ENCODE assay signal across 10 cellular contexts in genomic region chr2:24917086-24917485, GRCh38. TPM values are rescaled to one million over a fixed set of nuclear protein-coding genes. Genes with fewer than 3 reads are reported as not detected.
DNase-seq lines count a peak whose midpoint lies in the region; ATAC-seq and TF ChIP-seq lines count a peak whose summit lies in the region.
"Had no signal": no experiment of that assay in that cellular context is flagged by ENCODE, and none has a peak within 500 bp of the region (broad histone marks: within the 10 kb centered on the region; RNA-seq: fewer than 3 reads in every experiment).

No MANE protein-coding gene starts in this region.

- in situ Hi-C loops in brain microvascular endothelial cell (cut with HindIII; ENCODE audit: low pct_ligation_motif_present, low sequenced_read_pairs), result no loop called here

- CTCF ChIA-PET in activated CD8-positive, alpha-beta T cell treated with anti-CD3 and anti-CD28 coated beads for 36 hours (lab: Charles Lee), result interaction anchor here (1.1 to 1.2 kb wide), 2 partner anchors 46 to 279 kb away, joined by 3 read pairs; no protein-coding TSS in a partner anchor
- CTCF ChIA-PET in activated CD8-positive, alpha-beta T cell treated with anti-CD3 and anti-CD28 coated beads, Interleukin-2, amount 10 ng/mL, durations not matched to agents 7 days and 5 days (lab: Charles Lee), result no interaction called here
- CTCF ChIA-PET in Caco-2 (lab: Charles Lee), result no interaction called here

- H3K27me3 ChIP-seq in Karpas-422 (ENCODE audit: low read length) (no peaks in the 10 kb centered on the region), brain microvascular endothelial cell (replicated peaks) (no peaks in the 10 kb centered on the region), colonic mucosa (no peaks in the 10 kb centered on the region), Caco-2 (replicated peaks; ENCODE audit: control insufficient read depth, insufficient read depth, low read length) (no peaks in the 10 kb centered on the region)

- peaks cover 80% of the 10 kb centered on the region for H3K79me2 ChIP-seq in Karpas-422 (ENCODE audit: low read length)

- DNase-seq in activated CD8-positive, alpha-beta T cell treated with anti-CD3 and anti-CD28 coated beads for 36 hours, result peak; percentile 89
- DNase-seq in activated CD8-positive, alpha-beta T cell treated with anti-CD3 and anti-CD28 coated beads, Interleukin-2, amount 10 ng/mL, durations not matched to agents 7 days and 5 days, result no peak
- no peak for DNase-seq in Karpas-422
- DNase-seq in brain microvascular endothelial cell, result peak; percentile 39
- DNase-seq in stimulated activated naive CD8-positive, alpha-beta T cell treated with anti-CD3 and anti-CD28 coated beads, Interleukin-15, amount 100 ng/mL, for 72 hours, result peak; percentile 52 to 66
- DNase-seq in NCI-H1092 (lab: John Stamatoyannopoulos, UW), result no peak
- no peak for DNase-seq in colonic mucosa
- DNase-seq in Caco-2, result no peak
- DNase-seq: stimulated activated CD4-positive, alpha-beta T cell treated with anti-CD3 and anti-CD28 coated beads, Interleukin-4, amount 100 ng/mL, for 1 hour had no signal

- peaks cover 36% of the 10 kb centered on the region for H3K36me3 Mint-ChIP-seq in activated CD8-positive, alpha-beta T cell treated with anti-CD3 and anti-CD28 coated beads for 36 hours (ENCODE audit: low read depth)
- H3K36me3 Mint-ChIP-seq in activated CD8-positive, alpha-beta T cell treated with anti-CD3 and anti-CD28 coated beads, Interleukin-2, amount 10 ng/mL, durations not matched to agents 7 days and 5 days (ENCODE audit: low read depth), result peaks cover 42% of the 10 kb centered on the region
- peaks cover 24% of the 10 kb centered on the region for H3K36me3 Mint-ChIP-seq in Caco-2 (ENCODE audit: insufficient read depth, unreplicated experiment)

- TF ChIP-seq CTCF in activated CD8-positive, alpha-beta T cell treated with anti-CD3 and anti-CD28 coated beads for 36 hours (IDR thresholded peaks at IDR 0.05), result no peak
- TF ChIP-seq CTCF in brain microvascular endothelial cell (IDR thresholded peaks at IDR 0.05; ENCODE audit: low read depth, low read length, missing control alignments) (no peak), colonic mucosa (IDR thresholded peaks at IDR 0.05) (no peak), Caco-2 (IDR thresholded peaks at IDR 0.05; ENCODE audit: insufficient read depth in 1 of 2, low read depth in 1 of 2, low read length in 1 of 2, severe bottlenecking in 1 of 2, unreplicated experiment in 1 of 2) (no peak)

- intact Hi-C loops in activated CD8-positive, alpha-beta T cell treated with anti-CD3 and anti-CD28 coated beads for 36 hours (cut with micrococcal nuclease), result no loop called here
- intact Hi-C loops in colonic mucosa (cut with DNase I) (no loop called here), Caco-2 (cut with micrococcal nuclease; ENCODE audit: unreplicated experiment) (no loop called here)

- H3K4me3 ChIP-seq in Karpas-422 (ENCODE audit: low read length), result peak overlapping the region; percentile 95; the same call in 1 of the 2 replicates
- H3K4me3 ChIP-seq in brain microvascular endothelial cell (ENCODE audit: low read depth, low read length), result peak overlapping the region; percentile 5
- H3K4me3 ChIP-seq in colonic mucosa, result no peak overlapping the region
- no peak overlapping the region for H3K4me3 ChIP-seq in Caco-2 (ENCODE audit: low read depth, low read length)
- H3K4me3 ChIP-seq: GM23338 had no signal

- H3K9ac ChIP-seq in Karpas-422 (ENCODE audit: low read length) (peak overlapping the region; percentile 91; the same call in 1 of the 2 replicates), colonic mucosa (ENCODE audit: low read depth in 2 of 2, low read length in 2 of 2) (no peak overlapping the region)

- H3K4me2 ChIP-seq in Karpas-422 (ENCODE audit: low read depth, low read length, poor library complexity, severe bottlenecking), result peak overlapping the region; percentile 99
- H3K4me2 ChIP-seq: GM23338 had no signal

- H3K36me3 ChIP-seq in Karpas-422 (ENCODE audit: insufficient read depth, low read length) (peaks cover 21% of the 10 kb centered on the region), brain microvascular endothelial cell (replicated peaks) (no peaks in the 10 kb centered on the region), colonic mucosa (no peaks in the 10 kb centered on the region), Caco-2 (ENCODE audit: control insufficient read depth, insufficient read depth, low read length) (no peaks in the 10 kb centered on the region; the same call in 1 of the 2 replicates)

- no peak overlapping the region for H3K27ac Mint-ChIP-seq in activated CD8-positive, alpha-beta T cell treated with anti-CD3 and anti-CD28 coated beads for 36 hours
- no peak overlapping the region for H3K27ac Mint-ChIP-seq in activated CD8-positive, alpha-beta T cell treated with anti-CD3 and anti-CD28 coated beads, Interleukin-2, amount 10 ng/mL, durations not matched to agents 7 days and 5 days
- peak overlapping the region in 1 of 2 donors; percentile 20 for H3K27ac Mint-ChIP-seq in stimulated activated naive CD8-positive, alpha-beta T cell treated with anti-CD3 and anti-CD28 coated beads, Interleukin-15, amount 100 ng/mL, for 72 hours
- no peak overlapping the region for H3K27ac Mint-ChIP-seq in Caco-2 (ENCODE audit: unreplicated experiment)
- H3K27ac Mint-ChIP-seq: GM23338 had no signal

- H3K27ac ChIP-seq in Karpas-422 (ENCODE audit: low read length), result no peak overlapping the region
- no peak overlapping the region for H3K27ac ChIP-seq in brain microvascular endothelial cell
- no peak overlapping the region for H3K27ac ChIP-seq in colonic mucosa

- H3K4me1 Mint-ChIP-seq in activated CD8-positive, alpha-beta T cell treated with anti-CD3 and anti-CD28 coated beads for 36 hours (ENCODE audit: low read depth), result peaks cover 38% of the 10 kb centered on the region
- H3K4me1 Mint-ChIP-seq in activated CD8-positive, alpha-beta T cell treated with anti-CD3 and anti-CD28 coated beads, Interleukin-2, amount 10 ng/mL, durations not matched to agents 7 days and 5 days (ENCODE audit: low read depth), result peaks cover 40% of the 10 kb centered on the region
- peaks cover 73% of the 10 kb centered on the region for H3K4me1 Mint-ChIP-seq in stimulated activated naive CD8-positive, alpha-beta T cell treated with anti-CD3 and anti-CD28 coated beads, Interleukin-15, amount 100 ng/mL, for 72 hours
- peaks cover 25% of the 10 kb centered on the region for H3K4me1 Mint-ChIP-seq in Caco-2 (ENCODE audit: low read depth, unreplicated experiment)

- ATAC-seq in activated CD8-positive, alpha-beta T cell treated with anti-CD3 and anti-CD28 coated beads for 36 hours, result peak; percentile 67
- ATAC-seq in activated CD8-positive, alpha-beta T cell treated with anti-CD3 and anti-CD28 coated beads, Interleukin-2, amount 10 ng/mL, durations not matched to agents 7 days and 5 days, result no peak
- ATAC-seq in stimulated activated naive CD8-positive, alpha-beta T cell treated with anti-CD3 and anti-CD28 coated beads, Interleukin-15, amount 100 ng/mL, for 72 hours, result peak; percentile 64
- ATAC-seq: GM23338 had no signal

- H3K4me3 Mint-ChIP-seq in activated CD8-positive, alpha-beta T cell treated with anti-CD3 and anti-CD28 coated beads for 36 hours, result peak overlapping the region; percentile 89
- H3K4me3 Mint-ChIP-seq in activated CD8-positive, alpha-beta T cell treated with anti-CD3 and anti-CD28 coated beads, Interleukin-2, amount 10 ng/mL, durations not matched to agents 7 days and 5 days, result no peak overlapping the region
- peak overlapping the region; percentile 84 to 88 for H3K4me3 Mint-ChIP-seq in stimulated activated naive CD8-positive, alpha-beta T cell treated with anti-CD3 and anti-CD28 coated beads, Interleukin-15, amount 100 ng/mL, for 72 hours
- no peak overlapping the region for H3K4me3 Mint-ChIP-seq in Caco-2 (ENCODE audit: unreplicated experiment)

- peaks cover 36% of the 10 kb centered on the region for H3K4me1 ChIP-seq in Karpas-422 (ENCODE audit: low read length)
- H3K4me1 ChIP-seq in colonic mucosa, result peaks cover 20% of the 10 kb centered on the region
- H3K4me1 ChIP-seq in Caco-2, result peaks cover 6% of the 10 kb centered on the region; the same call in 1 of the 2 replicates

- POLR2A ChIA-PET in activated CD8-positive, alpha-beta T cell treated with anti-CD3 and anti-CD28 coated beads for 36 hours (lab: Charles Lee), result interaction anchor here (2.8 kb wide), 1 partner anchor 11 kb away, joined by 9 read pairs; no protein-coding TSS in a partner anchor
- POLR2A ChIA-PET in activated CD8-positive, alpha-beta T cell treated with anti-CD3 and anti-CD28 coated beads, Interleukin-2, amount 10 ng/mL, durations not matched to agents 7 days and 5 days (lab: Charles Lee), result no interaction called here
- POLR2A ChIA-PET in Caco-2 (lab: Charles Lee), result no interaction called here

- no peaks in the 10 kb centered on the region for H3K27me3 Mint-ChIP-seq in activated CD8-positive, alpha-beta T cell treated with anti-CD3 and anti-CD28 coated beads for 36 hours
- no peaks in the 10 kb centered on the region for H3K27me3 Mint-ChIP-seq in activated CD8-positive, alpha-beta T cell treated with anti-CD3 and anti-CD28 coated beads, Interleukin-2, amount 10 ng/mL, durations not matched to agents 7 days and 5 days (ENCODE audit: low read depth)
- no peaks in the 10 kb centered on the region for H3K27me3 Mint-ChIP-seq in stimulated activated naive CD8-positive, alpha-beta T cell treated with anti-CD3 and anti-CD28 coated beads, Interleukin-15, amount 100 ng/mL, for 72 hours
- no peaks in the 10 kb centered on the region for H3K27me3 Mint-ChIP-seq in Caco-2 (ENCODE audit: insufficient read depth, unreplicated experiment)

- H4K20me1 ChIP-seq in Karpas-422 (ENCODE audit: insufficient read depth, low read depth, low read length), result peaks cover 10% of the 10 kb centered on the region; the same call in 1 of the 2 replicates

- H3K9me3 ChIP-seq in Karpas-422 (ENCODE audit: low read length), result no peaks in the 10 kb centered on the region
- H3K9me3 ChIP-seq in colonic mucosa, result no peaks in the 10 kb centered on the region
- H3K9me3 ChIP-seq in Caco-2, result no peaks in the 10 kb centered on the region

- no TSS peak for BruUV-seq in Caco-2 (replicated peaks; lab: Mats Ljungman, UMichigan)

- H2AFZ ChIP-seq in Karpas-422 (ENCODE audit: low read length), result no peak overlapping the region
- H2AFZ ChIP-seq: GM23338 had no signal

- H3K9me2 ChIP-seq in Karpas-422 (replicated peaks; ENCODE audit: insufficient read depth, low read length), result no peaks in the 10 kb centered on the region

- H3K9me3 Mint-ChIP-seq in activated CD8-positive, alpha-beta T cell treated with anti-CD3 and anti-CD28 coated beads for 36 hours, result no peaks in the 10 kb centered on the region
- no peaks in the 10 kb centered on the region for H3K9me3 Mint-ChIP-seq in activated CD8-positive, alpha-beta T cell treated with anti-CD3 and anti-CD28 coated beads, Interleukin-2, amount 10 ng/mL, durations not matched to agents 7 days and 5 days (ENCODE audit: insufficient read depth)
- no peaks in the 10 kb centered on the region for H3K9me3 Mint-ChIP-seq in stimulated activated naive CD8-positive, alpha-beta T cell treated with anti-CD3 and anti-CD28 coated beads, Interleukin-15, amount 100 ng/mL, for 72 hours
- no peaks in the 10 kb centered on the region for H3K9me3 Mint-ChIP-seq in Caco-2 (ENCODE audit: unreplicated experiment)

RNA-seq across cellular contexts. Expression of gene ADCY3, which starts 3.0 kb away (rescaled TPM):
- total RNA-seq in activated CD8-positive, alpha-beta T cell treated with anti-CD3 and anti-CD28 coated beads for 36 hours, result 10 to 100 TPM; 46.3 to 47.9 TPM
- 10 to 100 TPM; 52.9 to 62.7 TPM for total RNA-seq in activated CD8-positive, alpha-beta T cell treated with anti-CD3 and anti-CD28 coated beads, Interleukin-2, amount 10 ng/mL, durations not matched to agents 7 days and 5 days
- total RNA-seq in Karpas-422 (2014; rRNA removed; shearing (Covaris generic); ENCODE audit: low replicate concordance), result 57.6 and 58.4 TPM in 2 replicates
- total RNA-seq in colonic mucosa (10 to 100 TPM; 25.2 to 33.7 TPM), Caco-2 (2022) (71.3 and 75.6 TPM in 2 replicates)

RNA-seq across cellular contexts. Expression of gene DNAJC27, which starts 54.7 kb away (rescaled TPM):
- total RNA-seq in activated CD8-positive, alpha-beta T cell treated with anti-CD3 and anti-CD28 coated beads for 36 hours, result 1 to 10 TPM; 5.2 to 6.6 TPM
- total RNA-seq in activated CD8-positive, alpha-beta T cell treated with anti-CD3 and anti-CD28 coated beads, Interleukin-2, amount 10 ng/mL, durations not matched to agents 7 days and 5 days, result 1 to 10 TPM; 6.5 to 8.0 TPM
- 6.3 and 6.7 TPM in 2 replicates for total RNA-seq in Karpas-422 (2014; rRNA removed; shearing (Covaris generic); ENCODE audit: low replicate concordance)
- total RNA-seq in colonic mucosa (1 to 10 TPM; 3.4 to 3.9 TPM), Caco-2 (2022) (5.1 and 6.1 TPM in 2 replicates)

Comparison
In these comparisons a context has a peak if more than half of its experiments do, and no peak if none do; other contexts are left out.
1. DNase-seq: peak in activated CD8-positive, alpha-beta T cell treated with anti-CD3 and anti-CD28 coated beads for 36 hours (single experiment), brain microvascular endothelial cell (single experiment) and stimulated activated naive CD8-positive, alpha-beta T cell treated with anti-CD3 and anti-CD28 coated beads, Interleukin-15, amount 100 ng/mL, for 72 hours (2 of 2); none in activated CD8-positive, alpha-beta T cell treated with anti-CD3 and anti-CD28 coated beads, Interleukin-2, amount 10 ng/mL, durations not matched to agents 7 days and 5 days (single experiment), Karpas-422 (single experiment), NCI-H1092 (single experiment), colonic mucosa (single experiment) and Caco-2 (0 of 2).
2. H3K4me3 Mint-ChIP-seq: peak in activated CD8-positive, alpha-beta T cell treated with anti-CD3 and anti-CD28 coated beads for 36 hours (single experiment) and stimulated activated naive CD8-positive, alpha-beta T cell treated with anti-CD3 and anti-CD28 coated beads, Interleukin-15, amount 100 ng/mL, for 72 hours (2 of 2); none in activated CD8-positive, alpha-beta T cell treated with anti-CD3 and anti-CD28 coated beads, Interleukin-2, amount 10 ng/mL, durations not matched to agents 7 days and 5 days (single experiment) and Caco-2 (single experiment).
3. H3K4me3 ChIP-seq: peak in Karpas-422 (single experiment) and brain microvascular endothelial cell (single experiment); none in colonic mucosa (single experiment) and Caco-2 (single experiment).